10 cellular contexts compared by ENCODE assay signal in genomic region chr14:50978888-50979287, GRCh38.
DNase-seq lines count a peak whose midpoint lies in the region; ATAC-seq and TF ChIP-seq lines count a peak whose summit lies in the region.
"Had no signal": no experiment of that assay in that cellular context is flagged by ENCODE, and none has a peak within 500 bp of the region (broad histone marks: within the 10 kb centered on the region; RNA-seq: fewer than 3 reads in every experiment).

No MANE protein-coding gene starts in this region.

- no peak overlapping the region for H3K4me3 ChIP-seq in GM12864 (ENCODE audit: low read depth, low read length)

- peak; percentile 44 for DNase-seq in GM12864 (ENCODE audit: low read depth)
- DNase-seq in dedifferentiated amniotic fluid mesenchymal stem cell (ENCODE audit: extremely low spot score), result no peak
- DNase-seq in posterior cingulate gyrus, result no peak
- no peak for DNase-seq in midbrain (lab: John Stamatoyannopoulos, UW)
- no peak for DNase-seq in activated CD4-positive, alpha-beta T cell treated with anti-CD3 and anti-CD28 coated beads, Interleukin-2, amount 50 U/mL, for 1 hour
- DNase-seq: activated CD8-positive, alpha-beta T cell treated with anti-CD3 and anti-CD28 coated beads, Interleukin-2, amount 10 ng/mL, durations not matched to agents 7 days and 5 days; NCI-H1436 had no signal

- ATAC-seq in GM19328 (IDR thresholded peaks at IDR 0.05; ENCODE audit: unreplicated experiment), result peak; percentile 76
- ATAC-seq in HG02678 (IDR thresholded peaks at IDR 0.05; ENCODE audit: unreplicated experiment), result peak; percentile 87
- peak; percentile 86 for ATAC-seq in HG03378 (IDR thresholded peaks at IDR 0.05; ENCODE audit: unreplicated experiment)
- ATAC-seq: activated CD8-positive, alpha-beta T cell treated with anti-CD3 and anti-CD28 coated beads, Interleukin-2, amount 10 ng/mL, durations not matched to agents 7 days and 5 days had no signal

- intact Hi-C loops in posterior cingulate gyrus (cut with DNase I), result no loop called here

- no peak for TF ChIP-seq CTCF in GM12864 (IDR thresholded peaks at IDR 0.05; ENCODE audit: low read depth, low read length, missing control alignments)
